In the genomic region with DNA sequence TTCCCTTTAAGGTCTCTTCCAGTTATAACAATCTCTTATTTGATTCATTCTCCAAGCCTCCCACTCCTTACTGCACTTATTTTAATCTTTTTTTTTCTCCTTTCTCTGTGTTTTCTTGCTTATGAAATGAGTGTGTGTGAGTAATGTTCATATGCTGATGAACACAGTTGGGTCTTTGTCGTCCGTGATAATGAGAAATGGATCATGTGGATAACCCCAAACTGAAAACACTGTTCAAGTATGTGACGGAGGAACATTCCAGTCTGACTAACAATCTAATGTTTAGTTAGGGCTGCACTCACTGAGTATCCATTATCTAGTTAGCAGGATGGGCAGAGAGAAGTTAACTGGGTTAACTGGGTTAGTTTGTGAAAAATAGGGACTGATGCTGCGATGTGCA, we compare ENCODE assay signal across 12 cellular contexts.
A peak's percentile ranks its signal among the peaks of the same experiment; 100 is the strongest.
DNase-seq lines count a peak whose midpoint lies in the region; ATAC-seq and TF ChIP-seq lines count a peak whose summit lies in the region.
"Had no signal": no experiment of that assay in that cellular context is flagged by ENCODE, and none has a peak within 500 bp of the region (broad histone marks: within the 10 kb centered on the region; RNA-seq: fewer than 3 reads in every experiment).

No MANE protein-coding gene starts in this region.

- H3K4me2 ChIP-seq in skeletal muscle satellite cell (ENCODE audit: low read length), result peak overlapping the region; percentile 5

- intact Hi-C loops in activated CD4-positive, alpha-beta T cell treated with anti-CD3 and anti-CD28 coated beads for 36 hours (cut with DNase I, micrococcal nuclease), result loop anchor here (1.0 to 10.0 kb wide), 8 partner anchors 166 to 556 kb away; a partner anchor contains a TSS
- intact Hi-C loops in uterus (cut with DNase I; ENCODE audit: low total_unique reads), result no loop called here

- H3K27ac ChIP-seq in uterus, result peak overlapping the region in 1 of 2 donors; percentile 14
- H3K27ac ChIP-seq: WERI-Rb-1 had no signal

- H3K9me3 Mint-ChIP-seq in activated CD4-positive, alpha-beta T cell treated with anti-CD3 and anti-CD28 coated beads for 36 hours (ENCODE audit: low read depth), result no peaks in the 10 kb centered on the region
- peaks cover 8% of the 10 kb centered on the region for H3K9me3 Mint-ChIP-seq in T-helper 1 cell treated with Interleukin-12 subunit alpha and Interleukin-12 subunit beta and Interleukin-4 antibody, amounts not matched to agents 30 μg/mL and 1 μg/mL, for 36 hours

- peak; percentile 55 for ATAC-seq in activated CD4-positive, alpha-beta T cell treated with anti-CD3 and anti-CD28 coated beads for 36 hours
- ATAC-seq: Panc1 had no signal

- no peaks in the 10 kb centered on the region for H3K36me3 ChIP-seq in skeletal muscle satellite cell (ENCODE audit: insufficient read depth, low read length)
- no peaks in the 10 kb centered on the region for H3K36me3 ChIP-seq in uterus
- H3K36me3 ChIP-seq: WERI-Rb-1 had no signal

- peak overlapping the region; percentile 71 for H3K9ac ChIP-seq in skeletal muscle satellite cell (ENCODE audit: low read depth, low read length)

- CTCF ChIA-PET in activated CD4-positive, alpha-beta T cell treated with anti-CD3 and anti-CD28 coated beads for 36 hours (lab: Charles Lee), result no interaction called here

- no peak overlapping the region for H3K4me3 ChIP-seq in skeletal muscle satellite cell (ENCODE audit: low read length)
- H3K4me3 ChIP-seq in uterus, result no peak overlapping the region

- H3K27me3 ChIP-seq in skeletal muscle satellite cell (ENCODE audit: control insufficient read depth, insufficient read depth, low read length) (no peaks in the 10 kb centered on the region), uterus (no peaks in the 10 kb centered on the region)

- peaks cover 32% of the 10 kb centered on the region for H3K4me1 Mint-ChIP-seq in activated CD4-positive, alpha-beta T cell treated with anti-CD3 and anti-CD28 coated beads for 36 hours
- peaks cover 32% of the 10 kb centered on the region for H3K4me1 Mint-ChIP-seq in T-helper 1 cell treated with Interleukin-12 subunit alpha and Interleukin-12 subunit beta and Interleukin-4 antibody, amounts not matched to agents 30 μg/mL and 1 μg/mL, for 36 hours (ENCODE audit: low read depth)

- H3K4me3 Mint-ChIP-seq in activated CD4-positive, alpha-beta T cell treated with anti-CD3 and anti-CD28 coated beads for 36 hours, result no peak overlapping the region
- H3K4me3 Mint-ChIP-seq in T-helper 1 cell treated with Interleukin-12 subunit alpha and Interleukin-12 subunit beta and Interleukin-4 antibody, amounts not matched to agents 30 μg/mL and 1 μg/mL, for 36 hours, result no peak overlapping the region

- no peaks in the 10 kb centered on the region for H3K27me3 Mint-ChIP-seq in activated CD4-positive, alpha-beta T cell treated with anti-CD3 and anti-CD28 coated beads for 36 hours
- no peaks in the 10 kb centered on the region for H3K27me3 Mint-ChIP-seq in T-helper 1 cell treated with Interleukin-12 subunit alpha and Interleukin-12 subunit beta and Interleukin-4 antibody, amounts not matched to agents 30 μg/mL and 1 μg/mL, for 36 hours (ENCODE audit: low read depth)

- TF ChIP-seq POLR2A in uterus (IDR thresholded peaks at IDR 0.05), result no peak

- POLR2A ChIA-PET in activated CD4-positive, alpha-beta T cell treated with anti-CD3 and anti-CD28 coated beads for 36 hours (lab: Charles Lee), result no interaction called here

- H3K36me3 Mint-ChIP-seq in activated CD4-positive, alpha-beta T cell treated with anti-CD3 and anti-CD28 coated beads for 36 hours (ENCODE audit: low read depth), result no peaks in the 10 kb centered on the region
- H3K36me3 Mint-ChIP-seq in T-helper 1 cell treated with Interleukin-12 subunit alpha and Interleukin-12 subunit beta and Interleukin-4 antibody, amounts not matched to agents 30 μg/mL and 1 μg/mL, for 36 hours (ENCODE audit: low read depth), result peaks cover 2% of the 10 kb centered on the region

- H3K9me3 ChIP-seq in skeletal muscle satellite cell (replicated peaks; ENCODE audit: low read length), result no peaks in the 10 kb centered on the region
- no peaks in the 10 kb centered on the region for H3K9me3 ChIP-seq in uterus

- no peak for DNase-seq in activated CD4-positive, alpha-beta T cell treated with anti-CD3 and anti-CD28 coated beads for 36 hours
- no peak for DNase-seq in activated CD4-positive, alpha-beta T cell treated with anti-CD3 and anti-CD28 coated beads for 4 hours
- DNase-seq in fibroblast of peridontal ligament (ENCODE audit: extremely low read depth) (peak; percentile 91), CD1c-positive myeloid dendritic cell (ENCODE audit: extremely low spot score) (no peak), NCI-H2171 (lab: John Stamatoyannopoulos, UW) (no peak), uterus (no peak)
- DNase-seq: aorta, NCI-H1930, WERI-Rb-1 had no signal

- H3K4me1 ChIP-seq in skeletal muscle satellite cell (ENCODE audit: control insufficient read depth, insufficient read depth, low read length) (peaks cover 62% of the 10 kb centered on the region), uterus (peaks cover 0 to 5% of the 10 kb centered on the region in 2 donors)

- TF ChIP-seq CTCF in uterus (IDR thresholded peaks at IDR 0.05), result no peak

- peak overlapping the region; percentile 89 for H3K27ac Mint-ChIP-seq in activated CD4-positive, alpha-beta T cell treated with anti-CD3 and anti-CD28 coated beads for 36 hours
- H3K27ac Mint-ChIP-seq in T-helper 1 cell treated with Interleukin-12 subunit alpha and Interleukin-12 subunit beta and Interleukin-4 antibody, amounts not matched to agents 30 μg/mL and 1 μg/mL, for 36 hours, result peak overlapping the region; percentile 73
